ENCODE assay signal across 19 cellular contexts in the genomic region with DNA sequence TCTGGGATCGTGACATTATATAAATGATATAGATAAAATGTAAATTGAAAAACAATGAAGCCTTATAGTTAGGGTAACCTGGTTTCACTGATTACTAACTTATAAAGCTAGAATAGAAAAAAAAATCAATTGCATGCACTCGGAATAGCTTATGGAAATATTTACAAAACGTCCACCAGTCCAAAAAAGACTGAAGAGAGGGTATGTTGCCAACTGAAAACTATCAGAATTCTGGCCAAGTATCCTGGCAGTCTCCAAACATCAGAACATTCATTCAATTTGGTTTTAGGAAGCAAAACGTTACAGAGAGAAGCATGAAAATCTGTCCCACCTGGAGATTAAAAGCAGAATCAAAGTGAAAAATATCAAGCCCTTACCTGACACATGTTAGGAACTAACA.
A peak's percentile ranks its signal among the peaks of the same experiment; 100 is the strongest.
DNase-seq lines count a peak whose midpoint lies in the region; ATAC-seq, FAIRE-seq and TF ChIP-seq lines count a peak whose summit lies in the region.
"Had no signal": no experiment of that assay in that cellular context is flagged by ENCODE, and none has a peak within 500 bp of the region (broad histone marks: within the 10 kb centered on the region; RNA-seq: fewer than 3 reads in every experiment).

No MANE protein-coding gene starts in this region.

- H3K27ac Mint-ChIP-seq in MCF 10A (ENCODE audit: low read depth, unreplicated experiment) = peak overlapping the region; percentile 7
- H3K27ac Mint-ChIP-seq in astrocyte (ENCODE audit: unreplicated experiment) = no peak overlapping the region
- H3K27ac Mint-ChIP-seq: CD14-positive monocyte had no signal

- no peak overlapping the region for H2AFZ ChIP-seq in astrocyte (ENCODE audit: low read depth, low read length)
- H2AFZ ChIP-seq: PC-9 had no signal

- no TSS peak for BruUV-seq in MCF 10A (replicated peaks; lab: Mats Ljungman, UMichigan)

- H3K4me1 ChIP-seq in breast epithelium (no peaks in the 10 kb centered on the region), astrocyte (ENCODE audit: insufficient read depth, low read length) (peaks cover 16% of the 10 kb centered on the region)

- H3K36me3 Mint-ChIP-seq in MCF 10A (ENCODE audit: insufficient read depth, unreplicated experiment) (no peaks in the 10 kb centered on the region), astrocyte (ENCODE audit: low read depth, unreplicated experiment) (no peaks in the 10 kb centered on the region)
- H3K36me3 Mint-ChIP-seq: CD14-positive monocyte had no signal

- TF ChIP-seq CTCF in MCF 10A (IDR thresholded peaks at IDR 0.05; ENCODE audit: unreplicated experiment) (no peak), breast epithelium (IDR thresholded peaks at IDR 0.05) (no peak), astrocyte (IDR thresholded peaks at IDR 0.05; ENCODE audit: insufficient read depth, low read depth, low read length) (no peak)

- H3K9ac ChIP-seq in astrocyte (ENCODE audit: low read length) = no peak overlapping the region

- H3K4me2 ChIP-seq in astrocyte (ENCODE audit: low read length) = peak overlapping the region; percentile 10
- H3K4me2 ChIP-seq: PC-9 had no signal

- H4K20me1 ChIP-seq in astrocyte (ENCODE audit: insufficient read depth, low read length) = no peaks in the 10 kb centered on the region

- H3K9me3 Mint-ChIP-seq in MCF 10A (ENCODE audit: unreplicated experiment) (no peaks in the 10 kb centered on the region), astrocyte (ENCODE audit: unreplicated experiment) (no peaks in the 10 kb centered on the region)

- H3K79me2 ChIP-seq in astrocyte (ENCODE audit: insufficient read depth, low read length) = no peaks in the 10 kb centered on the region

- no peak for FAIRE-seq in astrocyte (lab: Jason Lieb, UNC)
- FAIRE-seq: GM12892 had no signal

- H3K27ac ChIP-seq in breast epithelium (no peak overlapping the region), astrocyte (ENCODE audit: low read depth, low read length) (no peak overlapping the region)
- H3K27ac ChIP-seq: PC-9, SK-N-MC had no signal

- no peak overlapping the region for H3K4me3 Mint-ChIP-seq in MCF 10A (ENCODE audit: unreplicated experiment)
- no peak overlapping the region for H3K4me3 Mint-ChIP-seq in astrocyte (ENCODE audit: unreplicated experiment)
- H3K4me3 Mint-ChIP-seq: CD14-positive monocyte had no signal

- H3K4me1 Mint-ChIP-seq in MCF 10A (ENCODE audit: insufficient read depth, unreplicated experiment) = peaks cover 18% of the 10 kb centered on the region
- H3K4me1 Mint-ChIP-seq in astrocyte (ENCODE audit: low read depth, unreplicated experiment) = peaks cover 34% of the 10 kb centered on the region
- H3K4me1 Mint-ChIP-seq: CD14-positive monocyte had no signal

- POLR2A ChIA-PET in MCF 10A (lab: Yijun Ruan, JAX) = interaction anchor here (0.9 to 1.0 kb wide), 2 partner anchors 9 to 10 kb away, joined by 4 to 5 read pairs; no protein-coding TSS in a partner anchor

- intact Hi-C loops in MCF 10A (cut with micrococcal nuclease) (no loop called here), breast epithelium (cut with DNase I; ENCODE audit: low total_unique reads) (no loop called here)

- no peak overlapping the region for H3K4me3 ChIP-seq in breast epithelium
- no peak overlapping the region for H3K4me3 ChIP-seq in astrocyte (ENCODE audit: insufficient read depth, low read depth, low read length)
- H3K4me3 ChIP-seq: MG63, PC-9, SK-N-MC had no signal

- no peaks in the 10 kb centered on the region for H3K9me3 ChIP-seq in breast epithelium
- no peaks in the 10 kb centered on the region for H3K9me3 ChIP-seq in astrocyte (ENCODE audit: insufficient read depth, low read depth, low read length)
- H3K9me3 ChIP-seq: MG63 had no signal

- TF ChIP-seq POLR2A in breast epithelium (IDR thresholded peaks at IDR 0.05) = no peak

- DNase-seq in MCF 10A (ENCODE audit: unreplicated experiment) = no peak
- no peak for DNase-seq in breast epithelium (ENCODE audit: low spot score in 2 of 2)
- no peak for DNase-seq in astrocyte (ENCODE audit: low read depth)
- no peak for DNase-seq in left lobe of liver (ENCODE audit: low spot score)
- DNase-seq in NCI-H187 treated with DMSO at 0.1 percent for 48 hours (lab: John Stamatoyannopoulos, UW) = no peak
- no peak for DNase-seq in A172 (ENCODE audit: low spot score)
- DNase-seq: AML-193, H7, MG63, NCI-H1105, NCI-H1694 treated with DMSO at 0.1 percent for 48 hours, NCI-H2171, NCI-H748 treated with DMSO at 0.1 percent for 48 hours, PC-9 had no signal

- CTCF ChIA-PET in MCF 10A (lab: Yijun Ruan, JAX) = no interaction called here

- H3K27me3 ChIP-seq in breast epithelium = no peaks in the 10 kb centered on the region
- no peaks in the 10 kb centered on the region for H3K27me3 ChIP-seq in astrocyte (ENCODE audit: insufficient read depth, low read length)
- H3K27me3 ChIP-seq: MG63 had no signal

- no peaks in the 10 kb centered on the region for H3K36me3 ChIP-seq in breast epithelium
- H3K36me3 ChIP-seq in astrocyte (ENCODE audit: insufficient read depth, low read length) = no peaks in the 10 kb centered on the region
- H3K36me3 ChIP-seq: MG63 had no signal

- no peaks in the 10 kb centered on the region for H3K27me3 Mint-ChIP-seq in MCF 10A (ENCODE audit: insufficient read depth, unreplicated experiment)
- no peaks in the 10 kb centered on the region for H3K27me3 Mint-ChIP-seq in astrocyte (ENCODE audit: low read depth, unreplicated experiment)

- ATAC-seq in left lobe of liver = peak; percentile 82
- no peak for ATAC-seq in GM21423 (IDR thresholded peaks at IDR 0.05; ENCODE audit: unreplicated experiment)
- ATAC-seq: Right ventricle myocardium inferior had no signal
